ENCODE assay signal across 9 cellular contexts in genomic region chr1:244353572-244354091, GRCh38.
DNase-seq lines count a peak whose midpoint lies in the region; ATAC-seq, FAIRE-seq and TF ChIP-seq lines count a peak whose summit lies in the region.
"Had no signal": no experiment of that assay in that cellular context is flagged by ENCODE, and none has a peak within 500 bp of the region (broad histone marks: within the 10 kb centered on the region; RNA-seq: fewer than 3 reads in every experiment).

No MANE protein-coding gene starts in this region.

- H3K27me3 Mint-ChIP-seq in MCF 10A (ENCODE audit: insufficient read depth, unreplicated experiment) = no peaks in the 10 kb centered on the region

- TF ChIP-seq CTCF in NB4 (IDR thresholded peaks at IDR 0.05; ENCODE audit: low read depth, low read length) (no peak), MCF 10A (IDR thresholded peaks at IDR 0.05; ENCODE audit: unreplicated experiment) (no peak), uterus (IDR thresholded peaks at IDR 0.05) (no peak)

- CTCF ChIA-PET in MCF 10A (lab: Yijun Ruan, JAX) = interaction anchor here (0.6 to 1.1 kb wide), 3 partner anchors 31 to 980 kb away, joined by 3 to 4 read pairs (median 3); no protein-coding TSS in a partner anchor

- H3K4me1 Mint-ChIP-seq in MCF 10A (ENCODE audit: insufficient read depth, unreplicated experiment) = peaks cover 43% of the 10 kb centered on the region

- intact Hi-C loops in MCF 10A (cut with micrococcal nuclease) = loop anchor here (5.0 kb wide), 1 partner anchor 99 kb away; the partner anchor contains the start of gene ADSS2
- intact Hi-C loops in uterus (cut with DNase I; ENCODE audit: low total_unique reads) = no loop called here

- BruUV-seq in MCF 10A (replicated peaks; lab: Mats Ljungman, UMichigan) = no TSS peak

- POLR2A ChIA-PET in MCF 10A (lab: Yijun Ruan, JAX) = interaction anchor here (0.7 to 2.5 kb wide), 11 partner anchors 11 to 1791 kb away, joined by 3 to 22 read pairs (median 4); no protein-coding TSS in a partner anchor

- no peak for TF ChIP-seq POLR2A in H54 (IDR thresholded peaks at IDR 0.05; ENCODE audit: low read depth, low read length)
- no peak for TF ChIP-seq POLR2A in NB4 (IDR thresholded peaks at IDR 0.05; ENCODE audit: extremely low read depth, insufficient read length)
- no peak for TF ChIP-seq POLR2A in uterus (IDR thresholded peaks at IDR 0.05)

- H3K9me3 Mint-ChIP-seq in MCF 10A (ENCODE audit: unreplicated experiment) = no peaks in the 10 kb centered on the region
- H3K9me3 Mint-ChIP-seq: T-helper 1 cell treated with Interleukin-12 subunit alpha and Interleukin-12 subunit beta and Interleukin-4 antibody, amounts not matched to agents 30 μg/mL and 1 μg/mL, for 36 hours had no signal

- H3K27ac Mint-ChIP-seq in MCF 10A (ENCODE audit: low read depth, unreplicated experiment) = peak overlapping the region; percentile 97
- H3K27ac Mint-ChIP-seq: T-helper 1 cell treated with Interleukin-12 subunit alpha and Interleukin-12 subunit beta and Interleukin-4 antibody, amounts not matched to agents 30 μg/mL and 1 μg/mL, for 36 hours had no signal

- H3K36me3 ChIP-seq in uterus = no peaks in the 10 kb centered on the region
- H3K36me3 ChIP-seq in effector memory CD4-positive, alpha-beta T cell (ENCODE audit: control insufficient read depth, insufficient read depth, low read length) = no peaks in the 10 kb centered on the region

- DNase-seq in EL = peak; percentile 96
- DNase-seq in H54 (ENCODE audit: insufficient read length, low spot score) = peak; percentile 83
- DNase-seq in NB4 (ENCODE audit: low read depth) = peak; percentile 79
- peak; percentile 99 for DNase-seq in MCF 10A (ENCODE audit: unreplicated experiment)
- DNase-seq in left lobe of liver (ENCODE audit: low spot score) = no peak
- DNase-seq in uterus = peak; percentile 18 to 30
- DNase-seq in NCI-H524 (lab: John Stamatoyannopoulos, UW) = no peak
- DNase-seq in effector memory CD4-positive, alpha-beta T cell = no peak

- no peak overlapping the region for H3K4me3 Mint-ChIP-seq in MCF 10A (ENCODE audit: unreplicated experiment)
- H3K4me3 Mint-ChIP-seq: T-helper 1 cell treated with Interleukin-12 subunit alpha and Interleukin-12 subunit beta and Interleukin-4 antibody, amounts not matched to agents 30 μg/mL and 1 μg/mL, for 36 hours had no signal

- peak; percentile 87 for FAIRE-seq in H54 (lab: Jason Lieb, UNC)

- H3K4me3 ChIP-seq in NB4 (ENCODE audit: low read depth, low read length) (no peak overlapping the region), uterus (no peak overlapping the region)
- no peak overlapping the region for H3K4me3 ChIP-seq in effector memory CD4-positive, alpha-beta T cell (ENCODE audit: insufficient read depth, low read depth, low read length, poor library complexity, severe bottlenecking)

- H3K27ac ChIP-seq in uterus = peak overlapping the region in 1 of 2 donors; percentile 39
- no peak overlapping the region for H3K27ac ChIP-seq in effector memory CD4-positive, alpha-beta T cell (ENCODE audit: insufficient read depth, low read length, poor library complexity, severe bottlenecking)

- peak; percentile 47 for ATAC-seq in left lobe of liver

- H3K27me3 ChIP-seq in uterus = no peaks in the 10 kb centered on the region
- no peaks in the 10 kb centered on the region for H3K27me3 ChIP-seq in effector memory CD4-positive, alpha-beta T cell (replicated peaks; ENCODE audit: control insufficient read depth, insufficient read depth, low read length, poor library complexity, severe bottlenecking)

- H3K4me1 ChIP-seq in uterus = peaks cover 0 to 8% of the 10 kb centered on the region in 2 donors
- H3K4me1 ChIP-seq in effector memory CD4-positive, alpha-beta T cell (ENCODE audit: control insufficient read depth, insufficient read depth, low read length, poor library complexity, severe bottlenecking) = no peaks in the 10 kb centered on the region

- H3K36me3 Mint-ChIP-seq in MCF 10A (ENCODE audit: insufficient read depth, unreplicated experiment) = no peaks in the 10 kb centered on the region

- no peaks in the 10 kb centered on the region for H3K9me3 ChIP-seq in uterus
- no peaks in the 10 kb centered on the region for H3K9me3 ChIP-seq in effector memory CD4-positive, alpha-beta T cell (ENCODE audit: control insufficient read depth, low read length)

Comparison
In these comparisons a context has a peak if more than half of its experiments do, and no peak if none do; other contexts are left out.
1. DNase-seq: peak in EL (single experiment), H54 (single experiment), NB4 (single experiment), MCF 10A (single experiment) and uterus (2 of 2); none in left lobe of liver (single experiment), NCI-H524 (0 of 2) and effector memory CD4-positive, alpha-beta T cell (0 of 3).